8 cellular contexts compared by ENCODE assay signal in genomic region chr6:26224940-26225847, GRCh38.
DNase-seq lines count a peak whose midpoint lies in the region; ATAC-seq and TF ChIP-seq lines count a peak whose summit lies in the region.

No MANE protein-coding gene starts in this region.

- no peak for TF ChIP-seq POLR2A in sigmoid colon (IDR thresholded peaks at IDR 0.05)

- no peaks in the 10 kb centered on the region for H3K27me3 Mint-ChIP-seq in endothelial cell (ENCODE audit: unreplicated experiment)

- H3K9me3 ChIP-seq in adipocyte (ENCODE audit: control insufficient read depth, low read length): peaks cover 4% of the 10 kb centered on the region
- H3K9me3 ChIP-seq in right cardiac atrium (ENCODE audit: control insufficient read depth, low read length): no peaks in the 10 kb centered on the region
- H3K9me3 ChIP-seq in sigmoid colon: no peaks in the 10 kb centered on the region

- H3K36me3 ChIP-seq in adipocyte (ENCODE audit: control insufficient read depth, insufficient read depth, low read length, severe bottlenecking) (no peaks in the 10 kb centered on the region), sigmoid colon (no peaks in the 10 kb centered on the region)

- ATAC-seq in right cardiac atrium (peak; percentile 62 to 65), GM21390 (IDR thresholded peaks at IDR 0.05; ENCODE audit: unreplicated experiment) (no peak)

- H3K4me1 ChIP-seq in adipocyte (ENCODE audit: control insufficient read depth, insufficient read depth, low read length): peaks cover 9% of the 10 kb centered on the region
- no peaks in the 10 kb centered on the region for H3K4me1 ChIP-seq in right cardiac atrium (ENCODE audit: control insufficient read depth, insufficient read depth, low read length)
- peaks cover 0 to 15% (median 5%) of the 10 kb centered on the region in 4 donors for H3K4me1 ChIP-seq in sigmoid colon

- WGBS in right cardiac atrium: 36% methylated on average over 51 of the region's 51 CpGs
- WGBS in sigmoid colon, 2 donors: 73 to 90% methylated on average over 51 of the region's 51 CpGs

- DNase-seq in GM04503 (ENCODE audit: low read depth) (peak; percentile 79), adipocyte (ENCODE audit: low read depth) (peak; percentile 93), right cardiac atrium (peak in 2 of 3 donors; percentile 54 to 69), sigmoid colon (no peak), endothelial cell (ENCODE audit: low spot score) (no peak), NCI-H526 treated with DMSO at 0.1 percent for 48 hours (lab: John Stamatoyannopoulos, UW) (no peak), NCI-H2107 treated with DMSO at 0.1 percent for 48 hours (lab: John Stamatoyannopoulos, UW; ENCODE audit: unreplicated experiment) (no peak)

- H3K27me3 ChIP-seq in adipocyte (replicated peaks; ENCODE audit: control insufficient read depth, insufficient read depth, low read length): no peaks in the 10 kb centered on the region
- no peaks in the 10 kb centered on the region for H3K27me3 ChIP-seq in right cardiac atrium (ENCODE audit: control insufficient read depth, insufficient read depth)
- peaks cover 0 to 7% (median 5%) of the 10 kb centered on the region in 3 donors for H3K27me3 ChIP-seq in sigmoid colon

- H3K9ac ChIP-seq in adipocyte (ENCODE audit: low read length): peak overlapping the region; percentile 81

- no peak for TF ChIP-seq EP300 in sigmoid colon (IDR thresholded peaks at IDR 0.05)

- intact Hi-C loops in right cardiac atrium (cut with DNase I) (no loop called here), sigmoid colon (cut with DNase I) (no loop called here)

- TF ChIP-seq CTCF in sigmoid colon (IDR thresholded peaks at IDR 0.05): no peak
- TF ChIP-seq CTCF in endothelial cell (IDR thresholded peaks at IDR 0.05; ENCODE audit: unreplicated experiment): no peak

- no peaks in the 10 kb centered on the region for H3K36me3 Mint-ChIP-seq in endothelial cell (ENCODE audit: low read depth, unreplicated experiment)

- no peak overlapping the region for H3K4me3 Mint-ChIP-seq in endothelial cell (ENCODE audit: unreplicated experiment)

- H3K27ac ChIP-seq in right cardiac atrium (ENCODE audit: low read length): peak overlapping the region; percentile 81
- peak overlapping the region; percentile 85 to 88 (median 86) for H3K27ac ChIP-seq in sigmoid colon

- no peaks in the 10 kb centered on the region for H3K9me3 Mint-ChIP-seq in endothelial cell (ENCODE audit: unreplicated experiment)

- peaks cover 8% of the 10 kb centered on the region for H3K4me1 Mint-ChIP-seq in endothelial cell (ENCODE audit: unreplicated experiment)

- H3K4me3 ChIP-seq in adipocyte (ENCODE audit: low read length) (peak overlapping the region; percentile 84), right cardiac atrium (ENCODE audit: low read length) (peak overlapping the region; percentile 83), sigmoid colon (peak overlapping the region; percentile 35 to 59 (median 52))

- H3K27ac Mint-ChIP-seq in endothelial cell (ENCODE audit: unreplicated experiment): no peak overlapping the region

Comparison
In these comparisons a context has a peak if more than half of its experiments do, and no peak if none do; other contexts are left out.
1. DNase-seq: peak in GM04503 (single experiment), adipocyte (single experiment) and right cardiac atrium (2 of 3); none in sigmoid colon (single experiment), endothelial cell (single experiment), NCI-H526 treated with DMSO at 0.1 percent for 48 hours (single experiment) and NCI-H2107 treated with DMSO at 0.1 percent for 48 hours (single experiment).
2. Peak in every context shown above with its lines, with median percentiles within 50 percentile points of each other: H3K4me3 ChIP-seq.